8 cellular contexts compared by ENCODE assay signal in the genomic region with DNA sequence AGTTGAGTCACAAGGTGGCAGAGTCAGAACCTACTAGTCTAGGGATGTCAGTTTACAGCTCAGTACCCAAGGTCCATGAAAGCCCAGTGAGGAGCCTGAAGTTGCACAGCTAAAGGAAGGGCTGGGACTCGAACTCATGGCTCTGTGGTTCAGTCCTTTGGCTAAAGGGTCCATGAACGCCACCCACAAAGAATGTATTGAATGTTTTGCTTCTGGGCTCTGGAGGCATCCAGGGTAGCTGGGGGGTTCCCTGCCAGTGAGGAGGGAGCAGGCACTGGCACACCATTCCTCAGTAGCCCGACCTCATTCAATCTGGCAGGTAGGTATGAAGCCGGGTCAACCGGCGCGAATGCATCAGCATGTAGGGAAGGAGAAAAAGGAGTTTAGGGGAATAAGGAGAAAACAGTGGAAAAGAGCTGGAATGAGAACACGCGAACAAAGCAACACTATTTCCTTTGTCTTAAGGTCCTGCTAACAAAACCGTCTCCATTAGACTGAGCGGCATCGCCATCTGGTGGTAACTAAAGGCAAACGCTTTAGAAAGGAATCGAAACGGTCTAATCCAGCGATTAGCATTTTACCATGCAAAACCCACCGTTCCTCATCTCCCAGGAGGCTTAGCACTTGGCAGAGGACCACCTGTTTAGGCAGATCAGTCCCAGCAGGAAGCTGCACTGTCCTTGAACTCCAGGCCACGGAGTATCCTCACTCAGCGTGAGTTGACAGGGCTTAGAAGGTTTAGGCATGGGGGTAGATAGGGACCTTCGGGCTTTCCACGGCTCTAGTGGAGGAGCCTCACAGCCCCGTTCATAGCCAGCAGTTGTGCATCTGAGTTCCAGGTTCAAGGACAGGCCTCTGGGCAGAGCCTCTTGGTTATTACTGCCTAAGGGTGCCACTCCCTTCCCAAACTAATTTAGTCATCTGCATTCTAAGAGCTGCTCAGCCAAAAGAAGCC.
DNase-seq lines count a peak whose midpoint lies in the region; ATAC-seq lines count a peak whose summit lies in the region.

No MANE protein-coding gene starts in this region.

- no peak for ATAC-seq in HG03139 (IDR thresholded peaks at IDR 0.05; ENCODE audit: unreplicated experiment)

- no peak overlapping the region for H3K4ac ChIP-seq in neuronal stem cell (ENCODE audit: low read length)

- H2AFZ ChIP-seq in neuronal stem cell (ENCODE audit: low read length) = peak overlapping the region; percentile 15

- no peak overlapping the region for H3K4me2 ChIP-seq in neuronal stem cell (ENCODE audit: insufficient read depth, low read length, poor library complexity, severe bottlenecking)

- H2BK12ac ChIP-seq in neuronal stem cell (ENCODE audit: low read length) = no peak overlapping the region

- H2BK15ac ChIP-seq in neuronal stem cell (ENCODE audit: low read length) = no peak overlapping the region

- no CpG with 5 or more reads among the region's 22 CpGs for WGBS in neuronal stem cell (ENCODE audit: extremely low coverage in 2 of 2, insufficient read length in 2 of 2, insufficient replicate concordance in 1 of 2), 2 donors

- no peak overlapping the region for H4K91ac ChIP-seq in neuronal stem cell (ENCODE audit: low read depth, low read length, poor library complexity)

- no peaks in the 10 kb centered on the region for H3K27me3 ChIP-seq in neuronal stem cell (ENCODE audit: control insufficient read depth in 3 of 3, insufficient read depth in 3 of 3, low read depth in 1 of 3, low read length in 3 of 3)

- no peaks in the 10 kb centered on the region for H3K79me1 ChIP-seq in neuronal stem cell (ENCODE audit: low read depth, low read length)

- H4K8ac ChIP-seq in neuronal stem cell (ENCODE audit: low read depth, low read length) = no peak overlapping the region

- DNase-seq in DMS114 treated with DMSO at 0.1 percent for 48 hours (lab: John Stamatoyannopoulos, UW; ENCODE audit: unreplicated experiment) = peak; percentile 80
- peak; percentile 87 for DNase-seq in LHCN-M2 (ENCODE audit: low read depth)
- peak; percentile 69 for DNase-seq in RPMI7951 (ENCODE audit: low read depth)
- peak in 3 of 4 experiments; percentile 4 to 30 (median 26) for DNase-seq in activated naive CD4-positive, alpha-beta T cell (lab: John Stamatoyannopoulos, UW)
- peak; percentile 80 for DNase-seq in foreskin melanocyte
- DNase-seq in neuronal stem cell (ENCODE audit: low spot score) = peak; percentile 72

- peaks cover 3 to 19% of the 10 kb centered on the region in 2 donors for H3K36me3 ChIP-seq in neuronal stem cell (replicated peaks in 1 of 2; ENCODE audit: control insufficient read depth in 2 of 2, insufficient read depth in 2 of 2, low read length in 2 of 2)

- peaks cover 4 to 22% of the 10 kb centered on the region in 2 donors for H3K4me1 ChIP-seq in neuronal stem cell (ENCODE audit: control insufficient read depth in 2 of 2, insufficient read depth in 1 of 2, low read depth in 1 of 2, low read length in 2 of 2)

- H3K9ac ChIP-seq in neuronal stem cell (ENCODE audit: low read depth, low read length, poor library complexity) = no peak overlapping the region

- H3K23ac ChIP-seq in neuronal stem cell (ENCODE audit: low read depth, low read length, poor library complexity) = no peak overlapping the region

- no peaks in the 10 kb centered on the region for H3K9me3 ChIP-seq in neuronal stem cell (replicated peaks in 1 of 2; ENCODE audit: control insufficient read depth in 2 of 2, insufficient read depth in 1 of 2, low read depth in 1 of 2, low read length in 2 of 2)

- H3K14ac ChIP-seq in neuronal stem cell (ENCODE audit: low read length) = no peak overlapping the region

- H3K4me3 ChIP-seq in neuronal stem cell (ENCODE audit: low read length in 2 of 2) = no peak overlapping the region

- no peak overlapping the region for H2BK5ac ChIP-seq in neuronal stem cell (ENCODE audit: low read length)

- H3K27ac ChIP-seq in neuronal stem cell (replicated peaks; ENCODE audit: low read length) (no peak overlapping the region), temporal lobe (ENCODE audit: low read depth, low read length) (peak overlapping the region; percentile 67)

- H3K18ac ChIP-seq in neuronal stem cell (ENCODE audit: low read length) = peak overlapping the region; percentile 67

- H2AK5ac ChIP-seq in neuronal stem cell (ENCODE audit: low read depth, low read length) = no peak overlapping the region

- H2BK120ac ChIP-seq in neuronal stem cell (ENCODE audit: low read depth, low read length) = no peak overlapping the region

Comparison
In these comparisons a context has a peak if more than half of its experiments do, and no peak if none do; other contexts are left out.
1. DNase-seq: peak in every context shown above with its lines; median percentile 87 in LHCN-M2; 80 in DMS114 treated with DMSO at 0.1 percent for 48 hours; 80 in foreskin melanocyte; 72 in neuronal stem cell; 69 in RPMI7951; 26 in activated naive CD4-positive, alpha-beta T cell.